Comparison of ENCODE assay signal across 8 cellular contexts in the genomic region with DNA sequence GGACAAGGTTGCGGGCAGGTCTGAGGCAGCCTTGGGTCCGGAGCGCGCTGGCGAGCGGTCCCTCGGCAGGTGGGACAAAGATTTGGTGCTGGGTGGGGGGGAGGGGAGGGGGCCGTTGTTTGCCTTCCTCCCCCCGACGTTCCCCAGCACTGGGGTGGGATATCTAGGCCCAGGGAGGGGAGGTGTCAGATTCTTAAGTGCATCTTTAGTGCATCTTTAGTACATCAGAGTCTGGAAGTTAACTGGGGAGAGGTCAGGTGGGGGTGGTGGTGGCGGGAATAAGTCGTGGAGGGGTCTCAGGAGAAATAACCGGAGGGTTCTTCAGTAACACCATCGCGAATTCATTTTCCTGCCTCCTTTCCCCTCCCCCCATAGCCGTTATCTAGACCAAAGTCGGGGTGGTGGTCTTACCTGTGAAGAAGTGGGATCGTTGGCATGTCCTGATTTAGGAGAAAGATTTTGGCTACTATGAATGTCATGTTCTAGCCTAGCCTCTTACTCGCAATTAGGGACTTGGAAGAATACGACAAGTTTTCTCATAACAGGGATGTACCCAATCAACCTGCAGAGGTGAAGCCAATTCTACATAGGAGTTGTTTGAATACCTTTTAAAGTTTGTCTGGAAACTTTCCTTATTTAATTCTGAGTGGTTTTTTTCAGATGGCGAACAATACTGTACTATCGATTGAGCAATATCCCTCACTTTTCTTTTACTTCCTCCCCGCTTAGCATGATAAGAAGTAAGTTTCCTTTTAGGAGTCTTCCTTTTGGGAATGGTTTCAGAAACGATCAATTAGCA. TPM values are rescaled to one million over a fixed set of nuclear protein-coding genes. Genes with fewer than 3 reads are reported as not detected.
DNase-seq lines count a peak whose midpoint lies in the region; ATAC-seq and TF ChIP-seq lines count a peak whose summit lies in the region.

No MANE protein-coding gene starts in this region.

- H3K9me3 ChIP-seq in right atrium auricular region = no peaks in the 10 kb centered on the region
- no peaks in the 10 kb centered on the region for H3K9me3 ChIP-seq in SK-N-MC (ENCODE audit: low read depth, low read length)

- H3K27ac ChIP-seq in right atrium auricular region (peak overlapping the region; percentile 86 to 88), SK-N-MC (peak overlapping the region; percentile 87)

- peak overlapping the region; percentile 96 for H3K9ac ChIP-seq in SK-N-MC (ENCODE audit: insufficient read length)

- no peak for DNase-seq in right atrium auricular region (ENCODE audit: low spot score)
- no peak for DNase-seq in Right ventricle myocardium superior
- no peak for DNase-seq in SK-N-MC (ENCODE audit: low read depth, low spot score)
- DNase-seq in fibroblast of pulmonary artery (ENCODE audit: low read depth) = peak; percentile 39
- DNase-seq in retinal pigment epithelial cell (ENCODE audit: low read depth) = no peak
- DNase-seq in AG08396 (ENCODE audit: low spot score) = no peak

- H3K36me3 ChIP-seq in right atrium auricular region = no peaks in the 10 kb centered on the region
- H3K36me3 ChIP-seq in SK-N-MC (ENCODE audit: insufficient read depth, low read length) = peaks cover 37% of the 10 kb centered on the region

- TF ChIP-seq CTCF in right atrium auricular region (IDR thresholded peaks at IDR 0.05) (no peak), fibroblast of pulmonary artery (IDR thresholded peaks at IDR 0.05; ENCODE audit: low read length, missing control alignments) (no peak), retinal pigment epithelial cell (conservative IDR thresholded peaks at IDR 0.05; ENCODE audit: low read depth, low read length) (no peak)

- intact Hi-C loops in Right ventricle myocardium superior (cut with DNase I) = loop anchor here (10.0 kb wide), 1 partner anchor 105 kb away; no protein-coding TSS in a partner anchor

- H3K4me1 ChIP-seq in right atrium auricular region = peaks cover 0 to 26% of the 10 kb centered on the region in 2 donors

- ATAC-seq in Right ventricle myocardium superior (ENCODE audit: poor library complexity) = no peak
- ATAC-seq in HG03108 (IDR thresholded peaks at IDR 0.05; ENCODE audit: unreplicated experiment) = no peak
- no peak for ATAC-seq in GM21390 (IDR thresholded peaks at IDR 0.05; ENCODE audit: unreplicated experiment)

- peak overlapping the region; percentile 65 to 79 for H3K4me3 ChIP-seq in right atrium auricular region
- H3K4me3 ChIP-seq in SK-N-MC = peak overlapping the region; percentile 79
- H3K4me3 ChIP-seq in fibroblast of pulmonary artery (replicated peaks; ENCODE audit: low read depth, low read length) = peak overlapping the region; percentile 78
- H3K4me3 ChIP-seq in retinal pigment epithelial cell (ENCODE audit: low read length) = peak overlapping the region; percentile 91

- H3K27me3 ChIP-seq in right atrium auricular region = no peaks in the 10 kb centered on the region

RNA-seq across cellular contexts. Expression of a gene that starts 0.9 kb away (rescaled TPM):
- total RNA-seq in right atrium auricular region (10 to 100 TPM; 20.2 to 21.1 TPM), Right ventricle myocardium superior (31.2 TPM)
